Comparison of ENCODE assay signal across 20 cellular contexts in genomic region chr7:155209920-155210319, GRCh38.
"Had no signal": no experiment of that assay in that cellular context is flagged by ENCODE, and none has a peak within 500 bp of the region (broad histone marks: within the 10 kb centered on the region; RNA-seq: fewer than 3 reads in every experiment).

No MANE protein-coding gene starts in this region.

- H3K4me3 ChIP-seq: gastrocnemius medialis, hepatocyte, left lung, mucosa of descending colon had no signal

- H3K27ac ChIP-seq: brain microvascular endothelial cell, hepatocyte had no signal

- H2AFZ ChIP-seq: hepatocyte had no signal

- H3K27me3 ChIP-seq: brain microvascular endothelial cell, hepatocyte had no signal

- H3K9me3 Mint-ChIP-seq: T-cell had no signal

- H3K4me2 ChIP-seq: hepatocyte had no signal

- H3K36me3 ChIP-seq: brain microvascular endothelial cell, gastrocnemius medialis, left lung had no signal

- H3K9me3 ChIP-seq: gastrocnemius medialis, left lung, mucosa of descending colon had no signal

- H3K79me2 ChIP-seq: hepatocyte had no signal

- DNase-seq: activated CD4-positive, alpha-beta T cell treated with anti-CD3 and anti-CD28 coated beads, Interleukin-2, amount 50 U/mL, for 4 hours; activated gamma-delta T cell; activated naive CD8-positive, alpha-beta T cell treated with anti-CD3 and anti-CD28 coated beads for 36 hours; activated T-cell treated with anti-CD3 and anti-CD28 coated beads, Interleukin-2, amount 50 U/mL, for 24 hours; amygdala; brain microvascular endothelial cell; cerebellar nuclear complex; gastrocnemius medialis; islet precursor cell; mucosa of descending colon; naive thymus-derived CD4-positive, alpha-beta T cell; stimulated activated CD4-positive, alpha-beta T cell treated with anti-CD3 and anti-CD28 coated beads, Interleukin-15, amount 100 ng/mL, for 24 hours; stimulated activated CD4-positive, alpha-beta T cell treated with anti-CD3 and anti-CD28 coated beads, Interleukin-4, amount 100 ng/mL, for 1 hour; stimulated activated naive B cell treated with anti-CD40 and anti-IgM and Interleukin-4, amounts not matched to agents 10 μg/mL and 1 μg/mL and 100 μg/mL, for 72 hours; T-cell; T-helper 9 cell had no signal

- H3K4me3 Mint-ChIP-seq: activated naive CD8-positive, alpha-beta T cell treated with anti-CD3 and anti-CD28 coated beads for 36 hours; activated T-cell treated with anti-CD3 and anti-CD28 coated beads, Interleukin-2, amount 50 U/mL, for 24 hours; memory B cell; naive thymus-derived CD4-positive, alpha-beta T cell; stimulated activated naive B cell treated with anti-CD40 and anti-IgM and Interleukin-4, amounts not matched to agents 10 μg/mL and 1 μg/mL and 100 μg/mL, for 72 hours; T-cell had no signal

- H3K27ac Mint-ChIP-seq: activated naive CD8-positive, alpha-beta T cell treated with anti-CD3 and anti-CD28 coated beads for 36 hours; activated T-cell treated with anti-CD3 and anti-CD28 coated beads, Interleukin-2, amount 50 U/mL, for 24 hours; memory B cell; stimulated activated naive B cell treated with anti-CD40 and anti-IgM and Interleukin-4, amounts not matched to agents 10 μg/mL and 1 μg/mL and 100 μg/mL, for 72 hours; T-cell had no signal

- H3K36me3 Mint-ChIP-seq: T-cell had no signal

- ATAC-seq: activated CD4-positive, CD25-positive, alpha-beta regulatory T cell treated with anti-CD3 and anti-CD28 coated beads, Interleukin-2, amount 50 U/mL, for 24 hours; gastrocnemius medialis; left lung; mucosa of descending colon; naive thymus-derived CD4-positive, alpha-beta T cell; stimulated activated naive B cell treated with anti-CD40 and anti-IgM and Interleukin-4, amounts not matched to agents 10 μg/mL and 1 μg/mL and 100 μg/mL, for 72 hours; T-cell had no signal
